1 cellular context compared by ENCODE assay signal in genomic region chr7:47573758-47574472, GRCh38.
A peak's percentile ranks its signal among the peaks of the same experiment; 100 is the strongest.
TF ChIP-seq lines count a peak whose summit lies in the region.

No MANE protein-coding gene starts in this region.

TF ChIP-seq in A549, 52 proteins besides CTCF, POLR2A, EP300 and RAD21 (continued from another document):
- TF ChIP-seq, protein P1, sequence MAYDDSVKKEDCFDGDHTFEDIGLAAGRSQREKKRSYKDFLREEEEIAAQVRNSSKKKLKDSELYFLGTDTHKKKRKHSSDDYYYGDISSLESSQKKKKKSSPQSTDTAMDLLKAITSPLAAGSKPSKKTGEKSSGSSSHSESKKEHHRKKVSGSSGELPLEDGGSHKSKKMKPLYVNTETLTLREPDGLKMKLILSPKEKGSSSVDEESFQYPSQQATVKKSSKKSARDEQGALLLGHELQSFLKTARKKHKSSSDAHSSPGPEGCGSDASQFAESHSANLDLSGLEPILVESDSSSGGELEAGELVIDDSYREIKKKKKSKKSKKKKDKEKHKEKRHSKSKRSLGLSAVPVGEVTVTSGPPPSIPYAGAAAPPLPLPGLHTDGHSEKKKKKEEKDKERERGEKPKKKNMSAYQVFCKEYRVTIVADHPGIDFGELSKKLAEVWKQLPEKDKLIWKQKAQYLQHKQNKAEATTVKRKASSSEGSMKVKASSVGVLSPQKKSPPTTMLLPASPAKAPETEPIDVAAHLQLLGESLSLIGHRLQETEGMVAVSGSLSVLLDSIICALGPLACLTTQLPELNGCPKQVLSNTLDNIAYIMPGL (CRISPR knock-in tag; IDR thresholded peaks at IDR 0.05; ENCODE audit: borderline replicate concordance): no peak
- TF ChIP-seq HOXB5 (CRISPR knock-in tag; IDR thresholded peaks at IDR 0.05) (peak; percentile 98), FOSL2 (IDR thresholded peaks at IDR 0.05) (no peak), FOSL2 (CRISPR knock-in tag; IDR thresholded peaks at IDR 0.05) (peak; percentile 17), POLR2AphosphoS2 (conservative IDR thresholded peaks at IDR 0.05; ENCODE audit: low read length) (no peak), RARB (CRISPR knock-in tag; IDR thresholded peaks at IDR 0.05) (no peak; the same call in 1 of the 2 replicates), E2F6 (IDR thresholded peaks at IDR 0.05; ENCODE audit: borderline replicate concordance, low read depth) (no peak), MAX (IDR thresholded peaks at IDR 0.05) (peak; percentile 43), GATA3 (IDR thresholded peaks at IDR 0.05; ENCODE audit: borderline replicate concordance) (0 out of 2 replicates have a peak, but pooled peaks have one; percentile 30), HDAC2 (IDR thresholded peaks at IDR 0.05) (0 out of 2 replicates have a peak, but pooled peaks have one; percentile 37), JUN (IDR thresholded peaks at IDR 0.05) (peak; percentile 15 to 60; a peak in 3 of 5 replicates), NPAS2 (CRISPR knock-in tag; IDR thresholded peaks at IDR 0.05; ENCODE audit: borderline replicate concordance) (no peak), CHD4 (IDR thresholded peaks at IDR 0.05; ENCODE audit: borderline replicate concordance) (no peak), MYC (IDR thresholded peaks at IDR 0.05; ENCODE audit: borderline replicate concordance, low read length) (no peak), KDM1A (IDR thresholded peaks at IDR 0.05; ENCODE audit: low read depth) (no peak)
